Comparison of ENCODE assay signal across 22 cellular contexts in genomic region chr18:42164556-42164955, GRCh38.
A peak's percentile ranks its signal among the peaks of the same experiment; 100 is the strongest.
DNase-seq lines count a peak whose midpoint lies in the region; ATAC-seq and TF ChIP-seq lines count a peak whose summit lies in the region.
"Had no signal": no experiment of that assay in that cellular context is flagged by ENCODE, and none has a peak within 500 bp of the region (broad histone marks: within the 10 kb centered on the region; RNA-seq: fewer than 3 reads in every experiment).

No MANE protein-coding gene starts in this region.

- H3K4ac ChIP-seq in mesenchymal stem cell (ENCODE audit: low read depth in 1 of 2, low read length in 2 of 2) = no peak overlapping the region

- no peak overlapping the region for H4K8ac ChIP-seq in mesenchymal stem cell (ENCODE audit: low read length)

- no peak overlapping the region for H4K91ac ChIP-seq in mesenchymal stem cell (ENCODE audit: low read length)

- no peak overlapping the region for H3K18ac ChIP-seq in mesenchymal stem cell (ENCODE audit: low read depth in 1 of 2, low read length in 2 of 2)

- H3K4me3 Mint-ChIP-seq in WTC11 (no peak overlapping the region), glutamatergic neuron (ENCODE audit: unreplicated experiment) (no peak overlapping the region)

- no peak overlapping the region for H3K4me3 ChIP-seq in WERI-Rb-1 (ENCODE audit: low read depth, low read length)
- H3K4me3 ChIP-seq in mesenchymal stem cell (ENCODE audit: insufficient read depth in 1 of 2, low read depth in 1 of 2, low read length in 2 of 2) = no peak overlapping the region

- H3K14ac ChIP-seq in mesenchymal stem cell (ENCODE audit: low read length in 2 of 2) = no peak overlapping the region

- H3K9me3 ChIP-seq in WERI-Rb-1 (ENCODE audit: severe bottlenecking) (no peaks in the 10 kb centered on the region), mesenchymal stem cell (ENCODE audit: control insufficient read depth, low read length) (no peaks in the 10 kb centered on the region)
- H3K9me3 ChIP-seq: Caco-2 had no signal

- peak; percentile 21 for DNase-seq in Ammon's horn (ENCODE audit: low spot score)
- DNase-seq in M059J (ENCODE audit: low read depth) = peak; percentile 25
- DNase-seq in WERI-Rb-1 = no peak
- peak; percentile 43 for DNase-seq in mesenchymal stem cell
- DNase-seq in WTC11 (ENCODE audit: low spot score) = no peak
- DNase-seq in glutamatergic neuron = no peak
- DNase-seq: AML-193; C1 segment of cervical spinal cord; Caco-2; CD4-positive, alpha-beta memory T cell; DMS79 treated with DMSO at 0.1 percent for 48 hours; GF-D8; NCI-H1092 treated with DMSO at 0.1 percent for 48 hours; NCI-H1436; NCI-H187; NCI-H2107; NCI-H526; SHP77 treated with DMSO at 0.1 percent for 48 hours had no signal

- peaks cover 55% of the 10 kb centered on the region for H3K36me3 ChIP-seq in WERI-Rb-1
- no peaks in the 10 kb centered on the region for H3K36me3 ChIP-seq in mesenchymal stem cell (ENCODE audit: control insufficient read depth in 1 of 2, insufficient read depth in 2 of 2, low read depth in 1 of 2, low read length in 2 of 2)

- H3K27me3 Mint-ChIP-seq in WTC11 (ENCODE audit: low read depth) = no peaks in the 10 kb centered on the region
- no peaks in the 10 kb centered on the region for H3K27me3 Mint-ChIP-seq in glutamatergic neuron (ENCODE audit: unreplicated experiment)
- H3K27me3 Mint-ChIP-seq: CD4-positive, alpha-beta memory T cell had no signal

- H3K9me3 Mint-ChIP-seq in WTC11 (0 out of 2 replicates have a peak, but pooled peaks cover 3% of the 10 kb centered on the region), glutamatergic neuron (ENCODE audit: unreplicated experiment) (no peaks in the 10 kb centered on the region)

- H3K36me3 Mint-ChIP-seq in WTC11 (no peaks in the 10 kb centered on the region), glutamatergic neuron (ENCODE audit: unreplicated experiment) (no peaks in the 10 kb centered on the region)
- H3K36me3 Mint-ChIP-seq: CD4-positive, alpha-beta memory T cell had no signal

- H3K4me2 ChIP-seq in mesenchymal stem cell (ENCODE audit: low read length, poor library complexity, severe bottlenecking) = no peak overlapping the region

- H3K9ac ChIP-seq in mesenchymal stem cell (ENCODE audit: low read length) = no peak overlapping the region

- no peak overlapping the region for H2AK5ac ChIP-seq in mesenchymal stem cell (ENCODE audit: low read length, severe bottlenecking)

- no peak overlapping the region for H2BK15ac ChIP-seq in mesenchymal stem cell (ENCODE audit: low read depth, poor library complexity, severe bottlenecking)

- H2AFZ ChIP-seq in mesenchymal stem cell (ENCODE audit: low read depth, low read length) = no peak overlapping the region

- no peak overlapping the region for H2BK120ac ChIP-seq in mesenchymal stem cell (ENCODE audit: low read depth, low read length)

- no peak overlapping the region for H2BK5ac ChIP-seq in mesenchymal stem cell (ENCODE audit: low read depth, low read length, poor library complexity, severe bottlenecking)

- CTCF ChIA-PET in WTC11 (lab: Charles Lee) = interaction anchor here (1.1 kb wide), 1 partner anchor 50 kb away, joined by 3 read pairs; no protein-coding TSS in a partner anchor

- no peak overlapping the region for H3K23ac ChIP-seq in mesenchymal stem cell (ENCODE audit: low read length in 2 of 2)

- no peaks in the 10 kb centered on the region for H3K4me1 ChIP-seq in mesenchymal stem cell (ENCODE audit: control insufficient read depth, insufficient read depth, low read depth, low read length)

- H3K4me1 Mint-ChIP-seq in WTC11 (no peaks in the 10 kb centered on the region), glutamatergic neuron (ENCODE audit: low read depth, unreplicated experiment) (peaks cover 2% of the 10 kb centered on the region)
- H3K4me1 Mint-ChIP-seq: CD4-positive, alpha-beta memory T cell had no signal

- H3K79me1 ChIP-seq in mesenchymal stem cell (replicated peaks; ENCODE audit: low read length, poor library complexity, severe bottlenecking) = no peaks in the 10 kb centered on the region

- peak overlapping the region; percentile 72 for H3K27ac ChIP-seq in WERI-Rb-1
- H3K27ac ChIP-seq in mesenchymal stem cell (ENCODE audit: low read length, poor library complexity, severe bottlenecking) = no peak overlapping the region
- H3K27ac ChIP-seq: HL-60 had no signal

- POLR2A ChIA-PET in WTC11 (lab: Charles Lee) = no interaction called here

- no peak overlapping the region for H2BK12ac ChIP-seq in mesenchymal stem cell (ENCODE audit: low read length in 2 of 2)

- TF ChIP-seq CTCF in WERI-Rb-1 (IDR thresholded peaks at IDR 0.05; ENCODE audit: low read depth, low read length) (no peak), WTC11 (IDR thresholded peaks at IDR 0.05) (no peak), glutamatergic neuron (IDR thresholded peaks at IDR 0.05; ENCODE audit: partially characterized antibody, unreplicated experiment) (no peak)

- H3K27me3 ChIP-seq in WERI-Rb-1 (ENCODE audit: insufficient read depth, low read depth, severe bottlenecking) (no peaks in the 10 kb centered on the region), mesenchymal stem cell (ENCODE audit: control insufficient read depth in 1 of 2, insufficient read depth in 1 of 2, low read length in 2 of 2) (no peaks in the 10 kb centered on the region)

- WGBS in mesenchymal stem cell = no CpG with 5 or more reads among the region's 1 CpG

- H3K27ac Mint-ChIP-seq in WTC11 (no peak overlapping the region), glutamatergic neuron (ENCODE audit: unreplicated experiment) (no peak overlapping the region)
- H3K27ac Mint-ChIP-seq: CD4-positive, alpha-beta memory T cell had no signal

- ATAC-seq in WTC11 (no peak), GM21786 (IDR thresholded peaks at IDR 0.05; ENCODE audit: unreplicated experiment) (no peak)
- ATAC-seq: HCT116, Panc1 had no signal

TF ChIP-seq in WTC11, 78 proteins besides CTCF, POLR2A, EP300 and RAD21 (continues in another document):
- TF ChIP-seq ZMAT4 (CRISPR knock-in tag; IDR thresholded peaks at IDR 0.05) (no peak), ZNF138 (CRISPR knock-in tag; conservative IDR thresholded peaks at IDR 0.05) (no peak), KAT7 (CRISPR knock-in tag; IDR thresholded peaks at IDR 0.05; ENCODE audit: borderline replicate concordance) (no peak), ZNF396 (CRISPR knock-in tag; IDR thresholded peaks at IDR 0.05; ENCODE audit: borderline replicate concordance) (no peak), USF1 (CRISPR knock-in tag; IDR thresholded peaks at IDR 0.05) (no peak), E2F1 (CRISPR knock-in tag; IDR thresholded peaks at IDR 0.05) (no peak), ZNF281 (CRISPR knock-in tag; IDR thresholded peaks at IDR 0.05) (no peak), ZNF416 (CRISPR knock-in tag; IDR thresholded peaks at IDR 0.05) (no peak), CBFB (CRISPR knock-in tag; IDR thresholded peaks at IDR 0.05; ENCODE audit: low read depth) (no peak), GABPB1 (CRISPR knock-in tag; IDR thresholded peaks at IDR 0.05) (no peak), MAX (CRISPR knock-in tag; IDR thresholded peaks at IDR 0.05) (no peak), ZNF423 (CRISPR knock-in tag; IDR thresholded peaks at IDR 0.05) (no peak), GTF2I (CRISPR knock-in tag; conservative IDR thresholded peaks at IDR 0.05) (no peak), ZNF121 (CRISPR knock-in tag; IDR thresholded peaks at IDR 0.05) (no peak), FOXK1 (CRISPR knock-in tag; IDR thresholded peaks at IDR 0.05) (no peak), ZNF263 (CRISPR knock-in tag; IDR thresholded peaks at IDR 0.05; ENCODE audit: low read depth) (no peak)

Comparison
In these comparisons a context has a peak if more than half of its experiments do, and no peak if none do; other contexts are left out.
1. DNase-seq: peak in Ammon's horn (single experiment), M059J (single experiment) and mesenchymal stem cell (single experiment); none in WERI-Rb-1 (single experiment), WTC11 (single experiment) and glutamatergic neuron (single experiment).